In genomic region chr4:145679991-145680455, GRCh38 we compare ENCODE assay signal across 10 cellular contexts. TPM values are rescaled to one million over a fixed set of nuclear protein-coding genes. Genes with fewer than 3 reads are reported as not detected.
DNase-seq lines count a peak whose midpoint lies in the region; ATAC-seq and TF ChIP-seq lines count a peak whose summit lies in the region.
"Had no signal": no experiment of that assay in that cellular context is flagged by ENCODE, and none has a peak within 500 bp of the region (broad histone marks: within the 10 kb centered on the region; RNA-seq: fewer than 3 reads in every experiment).

Gene C4orf51 (plus strand): TSS chr4:145680146. CDS start chr4:145680204, 58 bp downstream.

- TF ChIP-seq CTCF in AG09319 (IDR thresholded peaks at IDR 0.05; ENCODE audit: low read depth, low read length) (no peak), mesothelial cell of epicardium (IDR thresholded peaks at IDR 0.05; ENCODE audit: unreplicated experiment) (no peak), spleen (IDR thresholded peaks at IDR 0.05 in 8 of 11, conservative IDR thresholded peaks at IDR 0.05 in 3 of 11) (no peak), Peyer's patch (IDR thresholded peaks at IDR 0.05) (no peak)

- ATAC-seq in GM19397 (IDR thresholded peaks at IDR 0.05; ENCODE audit: unreplicated experiment): no peak
- no peak for ATAC-seq in HG03521 (IDR thresholded peaks at IDR 0.05; ENCODE audit: unreplicated experiment)

- H3K27ac ChIP-seq in ectodermal cell (ENCODE audit: insufficient read depth, low read depth, low read length, poor library complexity, severe bottlenecking) (peak within 1 kb of the TSS; percentile 72), spleen (no peak within 1 kb of the TSS), Peyer's patch (peak within 1 kb of the TSS in 2 of 4 donors; percentile 2 to 36)

- H3K27ac Mint-ChIP-seq in mesothelial cell of epicardium: peak within 1 kb of the TSS; percentile 80

- no peaks in the 10 kb centered on the region for H3K9me3 ChIP-seq in ectodermal cell (ENCODE audit: control insufficient read depth, low read length)
- peaks cover 0 to 13% (median 8%) of the 10 kb centered on the region in 8 donors for H3K9me3 ChIP-seq in spleen
- H3K9me3 ChIP-seq in Peyer's patch: no peaks in the 10 kb centered on the region

- TF ChIP-seq POLR2A in spleen (IDR thresholded peaks at IDR 0.05) (no peak), Peyer's patch (IDR thresholded peaks at IDR 0.05) (no peak)

- intact Hi-C loops in spleen (cut with DNase I; ENCODE audit: low total_unique reads): no loop called here

- WGBS in ectodermal cell, 2 experiments: 95% methylated on average over 6 of the region's 6 CpGs
- 47 to 68% (median 59%) methylated on average over 6 of the region's 6 CpGs for WGBS in spleen, 5 donors

- H3K27me3 Mint-ChIP-seq in mesothelial cell of epicardium (ENCODE audit: low read depth): no peaks in the 10 kb centered on the region

- DNase-seq in AG09319 (ENCODE audit: extremely low read depth, low read depth): peak; percentile 25
- DNase-seq in NCI-H146 (lab: John Stamatoyannopoulos, UW): peak; percentile 70
- DNase-seq in mesothelial cell of epicardium (ENCODE audit: low spot score in 2 of 2, unreplicated experiment in 2 of 2): no peak
- no peak for DNase-seq in spleen
- no peak for DNase-seq in Peyer's patch

- H3K4me1 ChIP-seq in ectodermal cell (ENCODE audit: control insufficient read depth, insufficient read depth, low read length): no peaks in the 10 kb centered on the region
- no peaks in the 10 kb centered on the region for H3K4me1 ChIP-seq in spleen
- H3K4me1 ChIP-seq in Peyer's patch: peaks cover 0 to 17% (median 0%) of the 10 kb centered on the region in 4 donors

- H3K4me3 ChIP-seq in ectodermal cell (ENCODE audit: insufficient read depth, low read depth, low read length) (no peak within 1 kb of the TSS), spleen (no peak within 1 kb of the TSS), Peyer's patch (no peak within 1 kb of the TSS)

- H3K4me1 Mint-ChIP-seq in mesothelial cell of epicardium: peaks cover 23% of the 10 kb centered on the region

- no peaks in the 10 kb centered on the region for H3K27me3 ChIP-seq in ectodermal cell (ENCODE audit: control insufficient read depth, insufficient read depth, low read length, poor library complexity, severe bottlenecking)
- no peaks in the 10 kb centered on the region for H3K27me3 ChIP-seq in spleen (replicated peaks in 1 of 7)
- no peaks in the 10 kb centered on the region for H3K27me3 ChIP-seq in Peyer's patch

- H3K36me3 ChIP-seq in ectodermal cell (ENCODE audit: control insufficient read depth, insufficient read depth, low read length): no peaks in the 10 kb centered on the region
- H3K36me3 ChIP-seq in spleen: no peaks in the 10 kb centered on the region
- H3K36me3 ChIP-seq in Peyer's patch: no peaks in the 10 kb centered on the region

- peaks cover 3% of the 10 kb centered on the region for H3K36me3 Mint-ChIP-seq in mesothelial cell of epicardium

- peaks cover 22% of the 10 kb centered on the region for H3K9me3 Mint-ChIP-seq in mesothelial cell of epicardium

- no peak within 1 kb of the TSS for H3K4me3 Mint-ChIP-seq in mesothelial cell of epicardium

RNA-seq across cellular contexts. Expression of gene C4orf51, which starts in this region (rescaled TPM):
- polyA plus RNA-seq in ectodermal cell (2013, experiment 1 of 4): not detected
- polyA plus RNA-seq in ectodermal cell (2013, experiment 2 of 4): not detected
- not detected for polyA plus RNA-seq in ectodermal cell (2013, experiment 3 of 4)
- polyA plus RNA-seq in ectodermal cell (2013, experiment 4 of 4): not detected
- not detected in 3 replicates for total RNA-seq in mesothelial cell of epicardium
- total RNA-seq in spleen: not detected
- not detected for polyA plus RNA-seq in spleen
- total RNA-seq in Peyer's patch: not detected
- total RNA-seq: activated CD8-positive, alpha-beta memory T cell treated with anti-CD3 and anti-CD28 coated beads for 36 hours; subcutaneous adipose tissue had no signal

Comparison
In these comparisons a context has a peak if more than half of its experiments do, and no peak if none do; other contexts are left out.
1. DNase-seq: peak in AG09319 (single experiment) and NCI-H146 (single experiment); none in mesothelial cell of epicardium (0 of 2), spleen (single experiment) and Peyer's patch (0 of 3).